Comparison of ENCODE assay signal across 27 cellular contexts in the genomic region with DNA sequence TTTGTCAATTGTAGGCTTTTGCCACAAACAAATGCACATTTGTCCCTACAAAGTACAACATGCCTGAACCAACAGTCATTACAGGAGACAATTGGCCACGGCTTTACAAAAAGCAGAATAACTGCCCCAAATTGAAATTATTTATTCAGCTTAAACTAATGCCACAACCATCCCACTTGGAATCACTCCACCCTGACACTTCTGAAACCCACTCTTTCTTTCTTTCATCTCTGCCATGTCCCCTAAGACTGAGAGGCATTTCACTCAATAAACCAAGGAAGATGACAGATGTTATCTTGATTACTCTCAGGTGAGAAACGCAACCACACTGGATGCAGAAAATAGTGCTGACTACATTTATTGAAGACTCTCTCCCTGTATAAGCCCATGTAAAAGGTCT. TPM values are rescaled to one million over a fixed set of nuclear protein-coding genes. Genes with fewer than 3 reads are reported as not detected.
DNase-seq lines count a peak whose midpoint lies in the region; ATAC-seq and TF ChIP-seq lines count a peak whose summit lies in the region.
"Had no signal": no experiment of that assay in that cellular context is flagged by ENCODE, and none has a peak within 500 bp of the region (broad histone marks: within the 10 kb centered on the region; RNA-seq: fewer than 3 reads in every experiment).

No MANE protein-coding gene starts in this region.

- H3K9ac ChIP-seq in neural progenitor cell, result no peak overlapping the region

- no peaks in the 10 kb centered on the region for H3K27me3 ChIP-seq in CD8-positive, alpha-beta memory T cell (ENCODE audit: insufficient read depth, low read length, poor library complexity, severe bottlenecking)
- H3K27me3 ChIP-seq in neural progenitor cell (no peaks in the 10 kb centered on the region), brain microvascular endothelial cell (replicated peaks) (no peaks in the 10 kb centered on the region)
- H3K27me3 ChIP-seq: esophagus squamous epithelium, gastrocnemius medialis, tibial nerve had no signal

- H3K36me3 ChIP-seq in CD8-positive, alpha-beta memory T cell (ENCODE audit: insufficient read depth, low read length), result peaks cover 24% of the 10 kb centered on the region
- H3K36me3 ChIP-seq in neural progenitor cell (peaks cover 37% of the 10 kb centered on the region), brain microvascular endothelial cell (replicated peaks) (peaks cover 65% of the 10 kb centered on the region)

- DNase-seq in activated CD8-positive, alpha-beta T cell treated with anti-CD3 and anti-CD28 coated beads for 36 hours, result no peak
- DNase-seq in activated CD8-positive, alpha-beta T cell treated with anti-CD3 and anti-CD28 coated beads, Interleukin-2, amount 10 ng/mL, durations not matched to agents 7 days and 5 days, result no peak
- no peak for DNase-seq in CD8-positive, alpha-beta memory T cell
- no peak for DNase-seq in activated naive CD8-positive, alpha-beta T cell treated with anti-CD3 and anti-CD28 coated beads for 36 hours
- no peak for DNase-seq in natural killer cell
- no peak for DNase-seq in neural progenitor cell (ENCODE audit: low spot score)
- no peak for DNase-seq in brain microvascular endothelial cell
- DNase-seq: activated B cell treated with CpG ODN at 0.5 μM for 24 hours; activated CD4-positive, alpha-beta T cell treated with anti-CD3 and anti-CD28 coated beads, Interleukin-2, amount 50 U/mL, for 48 hours; activated gamma-delta T cell treated with Interleukin-2 at 50 U/mL for 16 hours; amygdala; caudate nucleus; cortex of kidney; effector memory CD8-positive, alpha-beta T cell; esophagus squamous epithelium; gastrocnemius medialis; hypothalamus; mesenchymal stem cell; NCI-H2029; NCI-H526 treated with DMSO at 0.1 percent for 48 hours; SIG-M5; stimulated activated naive CD8-positive, alpha-beta T cell treated with anti-CD3 and anti-CD28 coated beads, Interleukin-15, amount 100 ng/mL, for 72 hours had no signal

- intact Hi-C loops in activated CD8-positive, alpha-beta T cell treated with anti-CD3 and anti-CD28 coated beads for 36 hours (cut with micrococcal nuclease), result no loop called here
- intact Hi-C loops in natural killer cell (cut with micrococcal nuclease), result no loop called here

- H3K27me3 Mint-ChIP-seq in activated CD8-positive, alpha-beta T cell treated with anti-CD3 and anti-CD28 coated beads for 36 hours, result no peaks in the 10 kb centered on the region
- H3K27me3 Mint-ChIP-seq in activated CD8-positive, alpha-beta T cell treated with anti-CD3 and anti-CD28 coated beads, Interleukin-2, amount 10 ng/mL, durations not matched to agents 7 days and 5 days (ENCODE audit: low read depth), result no peaks in the 10 kb centered on the region
- no peaks in the 10 kb centered on the region for H3K27me3 Mint-ChIP-seq in CD8-positive, alpha-beta memory T cell
- no peaks in the 10 kb centered on the region for H3K27me3 Mint-ChIP-seq in activated naive CD8-positive, alpha-beta T cell treated with anti-CD3 and anti-CD28 coated beads for 36 hours
- H3K27me3 Mint-ChIP-seq in natural killer cell (ENCODE audit: low read depth in 2 of 2) (no peaks in the 10 kb centered on the region), neural progenitor cell (ENCODE audit: insufficient read depth, low read depth) (no peaks in the 10 kb centered on the region)
- H3K27me3 Mint-ChIP-seq: activated B cell treated with CpG ODN at 0.5 μM for 24 hours; effector memory CD8-positive, alpha-beta T cell; stimulated activated naive CD8-positive, alpha-beta T cell treated with anti-CD3 and anti-CD28 coated beads, Interleukin-15, amount 100 ng/mL, for 72 hours had no signal

- peaks cover 15% of the 10 kb centered on the region for H3K79me2 ChIP-seq in neural progenitor cell (ENCODE audit: low read depth)

- in situ Hi-C loops in brain microvascular endothelial cell (cut with HindIII; ENCODE audit: low pct_ligation_motif_present, low sequenced_read_pairs), result no loop called here

- no peak for ATAC-seq in activated CD8-positive, alpha-beta T cell treated with anti-CD3 and anti-CD28 coated beads for 36 hours
- ATAC-seq in activated CD8-positive, alpha-beta T cell treated with anti-CD3 and anti-CD28 coated beads, Interleukin-2, amount 10 ng/mL, durations not matched to agents 7 days and 5 days, result no peak
- ATAC-seq in natural killer cell (no peak), HG03571 (IDR thresholded peaks at IDR 0.05; ENCODE audit: unreplicated experiment) (no peak)
- ATAC-seq: effector memory CD8-positive, alpha-beta T cell; gastrocnemius medialis; stimulated activated naive CD8-positive, alpha-beta T cell treated with anti-CD3 and anti-CD28 coated beads, Interleukin-15, amount 100 ng/mL, for 72 hours had no signal

- H3K9me3 ChIP-seq in CD8-positive, alpha-beta memory T cell (ENCODE audit: low read length), result no peaks in the 10 kb centered on the region
- no peaks in the 10 kb centered on the region for H3K9me3 ChIP-seq in neural progenitor cell (ENCODE audit: low read depth)
- H3K9me3 ChIP-seq: esophagus squamous epithelium, gastrocnemius medialis, tibial nerve had no signal

- no peak overlapping the region for H3K4me2 ChIP-seq in neural progenitor cell

- H4K20me1 ChIP-seq in neural progenitor cell (ENCODE audit: low read depth), result peaks cover 61% of the 10 kb centered on the region

- H3K4me3 Mint-ChIP-seq in activated CD8-positive, alpha-beta T cell treated with anti-CD3 and anti-CD28 coated beads for 36 hours, result no peak overlapping the region
- no peak overlapping the region for H3K4me3 Mint-ChIP-seq in activated CD8-positive, alpha-beta T cell treated with anti-CD3 and anti-CD28 coated beads, Interleukin-2, amount 10 ng/mL, durations not matched to agents 7 days and 5 days
- H3K4me3 Mint-ChIP-seq in CD8-positive, alpha-beta memory T cell, result peak overlapping the region in 1 of 7 donors; percentile 77
- no peak overlapping the region for H3K4me3 Mint-ChIP-seq in activated naive CD8-positive, alpha-beta T cell treated with anti-CD3 and anti-CD28 coated beads for 36 hours
- H3K4me3 Mint-ChIP-seq in natural killer cell (no peak overlapping the region), neural progenitor cell (no peak overlapping the region)
- H3K4me3 Mint-ChIP-seq: activated B cell treated with CpG ODN at 0.5 μM for 24 hours; effector memory CD8-positive, alpha-beta T cell; stimulated activated naive CD8-positive, alpha-beta T cell treated with anti-CD3 and anti-CD28 coated beads, Interleukin-15, amount 100 ng/mL, for 72 hours had no signal

- H2AFZ ChIP-seq in neural progenitor cell (replicated peaks), result no peak overlapping the region

- no peak overlapping the region for H3K27ac ChIP-seq in CD8-positive, alpha-beta memory T cell (ENCODE audit: low read depth, low read length)
- H3K27ac ChIP-seq in neural progenitor cell (no peak overlapping the region), brain microvascular endothelial cell (no peak overlapping the region)
- H3K27ac ChIP-seq: esophagus squamous epithelium, gastrocnemius medialis, skin epidermis, tibial nerve had no signal

- H3K4me1 ChIP-seq in CD8-positive, alpha-beta memory T cell (ENCODE audit: insufficient read depth, low read length), result peaks cover 35% of the 10 kb centered on the region
- H3K4me1 ChIP-seq in neural progenitor cell, result peaks cover 13% of the 10 kb centered on the region

- peaks cover 29% of the 10 kb centered on the region for H3K4me1 Mint-ChIP-seq in activated CD8-positive, alpha-beta T cell treated with anti-CD3 and anti-CD28 coated beads for 36 hours (ENCODE audit: low read depth)
- H3K4me1 Mint-ChIP-seq in activated CD8-positive, alpha-beta T cell treated with anti-CD3 and anti-CD28 coated beads, Interleukin-2, amount 10 ng/mL, durations not matched to agents 7 days and 5 days (ENCODE audit: low read depth), result peaks cover 38% of the 10 kb centered on the region
- H3K4me1 Mint-ChIP-seq in CD8-positive, alpha-beta memory T cell, result peaks cover 44 to 62% (median 58%) of the 10 kb centered on the region in 3 donors
- peaks cover 36% of the 10 kb centered on the region for H3K4me1 Mint-ChIP-seq in activated naive CD8-positive, alpha-beta T cell treated with anti-CD3 and anti-CD28 coated beads for 36 hours
- H3K4me1 Mint-ChIP-seq in natural killer cell (peaks cover 40 to 41% of the 10 kb centered on the region in 2 donors), neural progenitor cell (peaks cover 22% of the 10 kb centered on the region)

- POLR2A ChIA-PET in activated CD8-positive, alpha-beta T cell treated with anti-CD3 and anti-CD28 coated beads for 36 hours (lab: Charles Lee), result interaction anchor here (5.0 kb wide), 1 partner anchor 31 kb away, joined by 53 read pairs; a partner anchor contains a TSS
- POLR2A ChIA-PET in activated CD8-positive, alpha-beta T cell treated with anti-CD3 and anti-CD28 coated beads, Interleukin-2, amount 10 ng/mL, durations not matched to agents 7 days and 5 days (lab: Charles Lee), result no interaction called here
- POLR2A ChIA-PET in CD8-positive, alpha-beta memory T cell (lab: Charles Lee), result interaction anchor here (0.6 kb wide), 1 partner anchor 88 kb away, joined by 6 read pairs; no protein-coding TSS in a partner anchor

- H3K36me3 Mint-ChIP-seq in activated CD8-positive, alpha-beta T cell treated with anti-CD3 and anti-CD28 coated beads for 36 hours (ENCODE audit: low read depth), result peaks cover 49% of the 10 kb centered on the region
- peaks cover 42% of the 10 kb centered on the region for H3K36me3 Mint-ChIP-seq in activated CD8-positive, alpha-beta T cell treated with anti-CD3 and anti-CD28 coated beads, Interleukin-2, amount 10 ng/mL, durations not matched to agents 7 days and 5 days (ENCODE audit: low read depth)
- H3K36me3 Mint-ChIP-seq in CD8-positive, alpha-beta memory T cell, result peaks cover 6 to 61% (median 10%) of the 10 kb centered on the region in 3 donors
- peaks cover 42% of the 10 kb centered on the region for H3K36me3 Mint-ChIP-seq in activated naive CD8-positive, alpha-beta T cell treated with anti-CD3 and anti-CD28 coated beads for 36 hours
- H3K36me3 Mint-ChIP-seq in natural killer cell (peaks cover 12% of the 10 kb centered on the region), neural progenitor cell (peaks cover 21% of the 10 kb centered on the region)

- peaks cover 76% of the 10 kb centered on the region for H3F3A ChIP-seq in neural progenitor cell (ENCODE audit: low read depth)

- TF ChIP-seq CTCF in activated CD8-positive, alpha-beta T cell treated with anti-CD3 and anti-CD28 coated beads for 36 hours (IDR thresholded peaks at IDR 0.05), result no peak
- TF ChIP-seq CTCF in natural killer cell (IDR thresholded peaks at IDR 0.05), result no peak
- no peak for TF ChIP-seq CTCF in neural progenitor cell (IDR thresholded peaks at IDR 0.05)
- TF ChIP-seq CTCF in brain microvascular endothelial cell (IDR thresholded peaks at IDR 0.05; ENCODE audit: low read depth, low read length, missing control alignments), result no peak

- no peak overlapping the region for H3K4me3 ChIP-seq in CD8-positive, alpha-beta memory T cell (ENCODE audit: low read length)
- H3K4me3 ChIP-seq in neural progenitor cell (no peak overlapping the region), brain microvascular endothelial cell (ENCODE audit: low read depth, low read length) (no peak overlapping the region)
- H3K4me3 ChIP-seq: esophagus squamous epithelium, gastrocnemius medialis, skin epidermis, tibial nerve had no signal

- H3K27ac Mint-ChIP-seq in activated CD8-positive, alpha-beta T cell treated with anti-CD3 and anti-CD28 coated beads for 36 hours, result peak overlapping the region; percentile 8
- no peak overlapping the region for H3K27ac Mint-ChIP-seq in activated CD8-positive, alpha-beta T cell treated with anti-CD3 and anti-CD28 coated beads, Interleukin-2, amount 10 ng/mL, durations not matched to agents 7 days and 5 days
- peak overlapping the region in 6 of 8 donors; percentile 12 to 83 (median 64) for H3K27ac Mint-ChIP-seq in CD8-positive, alpha-beta memory T cell
- H3K27ac Mint-ChIP-seq in activated naive CD8-positive, alpha-beta T cell treated with anti-CD3 and anti-CD28 coated beads for 36 hours, result peak overlapping the region; percentile 62
- H3K27ac Mint-ChIP-seq in natural killer cell (peak overlapping the region; percentile 93 to 96), neural progenitor cell (no peak overlapping the region)
- H3K27ac Mint-ChIP-seq: activated B cell treated with CpG ODN at 0.5 μM for 24 hours; stimulated activated naive CD8-positive, alpha-beta T cell treated with anti-CD3 and anti-CD28 coated beads, Interleukin-15, amount 100 ng/mL, for 72 hours had no signal

- H3K9me3 Mint-ChIP-seq in activated CD8-positive, alpha-beta T cell treated with anti-CD3 and anti-CD28 coated beads for 36 hours, result no peaks in the 10 kb centered on the region
- H3K9me3 Mint-ChIP-seq in activated CD8-positive, alpha-beta T cell treated with anti-CD3 and anti-CD28 coated beads, Interleukin-2, amount 10 ng/mL, durations not matched to agents 7 days and 5 days (ENCODE audit: insufficient read depth), result no peaks in the 10 kb centered on the region
- no peaks in the 10 kb centered on the region for H3K9me3 Mint-ChIP-seq in CD8-positive, alpha-beta memory T cell
- no peaks in the 10 kb centered on the region for H3K9me3 Mint-ChIP-seq in activated naive CD8-positive, alpha-beta T cell treated with anti-CD3 and anti-CD28 coated beads for 36 hours
- H3K9me3 Mint-ChIP-seq in natural killer cell (no peaks in the 10 kb centered on the region), neural progenitor cell (no peaks in the 10 kb centered on the region)
- H3K9me3 Mint-ChIP-seq: activated B cell treated with CpG ODN at 0.5 μM for 24 hours; effector memory CD8-positive, alpha-beta T cell; stimulated activated naive CD8-positive, alpha-beta T cell treated with anti-CD3 and anti-CD28 coated beads, Interleukin-15, amount 100 ng/mL, for 72 hours had no signal

- CTCF ChIA-PET in activated CD8-positive, alpha-beta T cell treated with anti-CD3 and anti-CD28 coated beads for 36 hours (lab: Charles Lee), result interaction anchor here (1.3 kb wide), 1 partner anchor 10 kb away, joined by 5 read pairs; no protein-coding TSS in a partner anchor
- CTCF ChIA-PET in activated CD8-positive, alpha-beta T cell treated with anti-CD3 and anti-CD28 coated beads, Interleukin-2, amount 10 ng/mL, durations not matched to agents 7 days and 5 days (lab: Charles Lee), result interaction anchor here (5.8 to 7.9 kb wide), 3 partner anchors 11 to 573 kb away, joined by 36 to 242 read pairs (median 69); no protein-coding TSS in a partner anchor
- CTCF ChIA-PET in CD8-positive, alpha-beta memory T cell (lab: Charles Lee), result interaction anchor here (1.2 kb wide), 1 partner anchor 32 kb away, joined by 3 read pairs; a partner anchor contains a TSS

RNA-seq across cellular contexts. Expression of a gene that starts 2.6 kb away (rescaled TPM):
- total RNA-seq in activated CD8-positive, alpha-beta T cell treated with anti-CD3 and anti-CD28 coated beads for 36 hours, result 100 to 1,000 TPM; 235 to 264 TPM
- 10 to 100 TPM; 49.7 to 58.3 TPM for total RNA-seq in activated CD8-positive, alpha-beta T cell treated with anti-CD3 and anti-CD28 coated beads, Interleukin-2, amount 10 ng/mL, durations not matched to agents 7 days and 5 days
- total RNA-seq in CD8-positive, alpha-beta memory T cell, result 100 to 1,000 TPM; 209 to 217 TPM
- polyA plus RNA-seq in CD8-positive, alpha-beta memory T cell, result 7.5 TPM
- 100 to 1,000 TPM; 255 to 260 TPM for total RNA-seq in activated naive CD8-positive, alpha-beta T cell treated with anti-CD3 and anti-CD28 coated beads for 36 hours
- total RNA-seq in natural killer cell (1 to 10 TPM; 8.2 to 9.0 (median 8.5) TPM), neural progenitor cell (ENCODE audit: low replicate concordance) (93.1 and 149 TPM in 2 replicates)

RNA-seq across cellular contexts. Expression of a gene that starts 9.9 kb away (rescaled TPM):
- under 1 TPM in 1 of 2 experiments, not detected in 1; 0.38 TPM for total RNA-seq in activated CD8-positive, alpha-beta T cell treated with anti-CD3 and anti-CD28 coated beads for 36 hours
- total RNA-seq in activated CD8-positive, alpha-beta T cell treated with anti-CD3 and anti-CD28 coated beads, Interleukin-2, amount 10 ng/mL, durations not matched to agents 7 days and 5 days, result not detected
- not detected for total RNA-seq in CD8-positive, alpha-beta memory T cell
- not detected for polyA plus RNA-seq in CD8-positive, alpha-beta memory T cell
- total RNA-seq in activated naive CD8-positive, alpha-beta T cell treated with anti-CD3 and anti-CD28 coated beads for 36 hours, result not detected
- total RNA-seq in natural killer cell (not detected), neural progenitor cell (ENCODE audit: low replicate concordance) (17.6 and 32.2 TPM in 2 replicates)
- total RNA-seq: activated B cell treated with CpG ODN at 0.5 μM for 24 hours, esophagus squamous epithelium, gastrocnemius medialis, HT-29, M059J, tibial nerve had no signal

RNA-seq across cellular contexts. Expression of a gene that starts 32.4 kb away (rescaled TPM):
- total RNA-seq in activated CD8-positive, alpha-beta T cell treated with anti-CD3 and anti-CD28 coated beads for 36 hours, result 100 to 1,000 TPM; 125 to 130 TPM
- 100 to 1,000 TPM; 122 to 129 TPM for total RNA-seq in activated CD8-positive, alpha-beta T cell treated with anti-CD3 and anti-CD28 coated beads, Interleukin-2, amount 10 ng/mL, durations not matched to agents 7 days and 5 days
- total RNA-seq in CD8-positive, alpha-beta memory T cell, result 100 to 1,000 TPM in 1 of 2 experiments, 10 to 100 TPM in 1; 95.8 to 109 TPM
- 45.7 TPM for polyA plus RNA-seq in CD8-positive, alpha-beta memory T cell
- total RNA-seq in activated naive CD8-positive, alpha-beta T cell treated with anti-CD3 and anti-CD28 coated beads for 36 hours, result 100 to 1,000 TPM in 1 of 2 experiments, 10 to 100 TPM in 1; 92.2 to 100 TPM
- total RNA-seq in natural killer cell, result 100 to 1,000 TPM; 427 to 488 (median 481) TPM
- 197 and 275 TPM in 2 replicates for total RNA-seq in neural progenitor cell (ENCODE audit: low replicate concordance)

RNA-seq across cellular contexts. Expression of a gene that starts 57.8 kb away (rescaled TPM):
- total RNA-seq in activated CD8-positive, alpha-beta T cell treated with anti-CD3 and anti-CD28 coated beads for 36 hours, result 1 to 10 TPM; 2.4 to 3.1 TPM
- total RNA-seq in activated CD8-positive, alpha-beta T cell treated with anti-CD3 and anti-CD28 coated beads, Interleukin-2, amount 10 ng/mL, durations not matched to agents 7 days and 5 days, result 1 to 10 TPM; 1.9 to 2.7 TPM
- total RNA-seq in CD8-positive, alpha-beta memory T cell, result 1 to 10 TPM in 1 of 2 experiments, under 1 TPM in 1; 0.96 to 1.0 TPM
- not detected for polyA plus RNA-seq in CD8-positive, alpha-beta memory T cell
- 1 to 10 TPM; 1.1 to 1.7 TPM for total RNA-seq in activated naive CD8-positive, alpha-beta T cell treated with anti-CD3 and anti-CD28 coated beads for 36 hours
- total RNA-seq in natural killer cell (1 to 10 TPM in 2 of 3 donors, under 1 TPM in 1; 0.97 to 2.0 (median 1.6) TPM), neural progenitor cell (ENCODE audit: low replicate concordance) (2.4 and 5.5 TPM in 2 replicates)

Comparison
In these comparisons a context has a peak if more than half of its experiments do, and no peak if none do; other contexts are left out.
1. H3K27ac Mint-ChIP-seq: peak in activated CD8-positive, alpha-beta T cell treated with anti-CD3 and anti-CD28 coated beads for 36 hours (single experiment), CD8-positive, alpha-beta memory T cell (6 of 8), activated naive CD8-positive, alpha-beta T cell treated with anti-CD3 and anti-CD28 coated beads for 36 hours (single experiment) and natural killer cell (2 of 2); none in activated CD8-positive, alpha-beta T cell treated with anti-CD3 and anti-CD28 coated beads, Interleukin-2, amount 10 ng/mL, durations not matched to agents 7 days and 5 days (single experiment) and neural progenitor cell (single experiment).
2. RNA of a gene that starts 9.9 kb away (total RNA-seq): 17.6 to 32.2 TPM in neural progenitor cell; 0.38 TPM in activated CD8-positive, alpha-beta T cell treated with anti-CD3 and anti-CD28 coated beads for 36 hours, not detected in activated naive CD8-positive, alpha-beta T cell treated with anti-CD3 and anti-CD28 coated beads for 36 hours, not detected in CD8-positive, alpha-beta memory T cell, not detected in activated CD8-positive, alpha-beta T cell treated with anti-CD3 and anti-CD28 coated beads, Interleukin-2, amount 10 ng/mL, durations not matched to agents 7 days and 5 days and not detected in natural killer cell; every median in the first group is over 10 times any median in the second.